19 cellular contexts compared by ENCODE assay signal in genomic region chr10:33676606-33677005, GRCh38.
"Had no signal": no experiment of that assay in that cellular context is flagged by ENCODE, and none has a peak within 500 bp of the region (broad histone marks: within the 10 kb centered on the region; RNA-seq: fewer than 3 reads in every experiment).

No MANE protein-coding gene starts in this region.

- FAIRE-seq: K562 had no signal

- H3K36me3 ChIP-seq: ascending aorta had no signal

- H3K4me3 ChIP-seq: ascending aorta, K562 had no signal

- H3K27me3 ChIP-seq: ascending aorta had no signal

- H3K27ac ChIP-seq: ascending aorta had no signal

- ATAC-seq: activated CD4-positive, CD25-positive, alpha-beta regulatory T cell treated with anti-CD3 and anti-CD28 coated beads, Interleukin-2, amount 50 U/mL, for 24 hours; activated CD8-positive, alpha-beta T cell treated with anti-CD3 and anti-CD28 coated beads, Interleukin-2, amount 10 ng/mL, durations not matched to agents 7 days and 5 days; K562 had no signal

- H3K9me3 ChIP-seq: ascending aorta had no signal

- DNase-seq: activated CD4-positive, alpha-beta T cell treated with anti-CD3 and anti-CD28 coated beads for 48 hours; activated CD4-positive, alpha-beta T cell treated with anti-CD3 and anti-CD28 coated beads, Interleukin-2, amount 50 U/mL, for 4 hours; activated CD8-positive, alpha-beta memory T cell treated with anti-CD3 and anti-CD28 coated beads, Interleukin-2, amount 50 U/mL, for 48 hours; activated CD8-positive, alpha-beta T cell treated with anti-CD3 and anti-CD28 coated beads, Interleukin-2, amount 10 ng/mL, durations not matched to agents 7 days and 5 days; activated naive CD4-positive, alpha-beta T cell treated with anti-CD3 and anti-CD28 coated beads, Interleukin-2, amount 50 U/mL, for 16 hours; activated naive CD8-positive, alpha-beta T cell treated with anti-CD3 and anti-CD28 coated beads, Interleukin-2, amount 10 ng/mL, durations not matched to agents 7 days and 5 days; activated T-cell treated with anti-CD3 and anti-CD28 coated beads, Interleukin-2, amount 50 U/mL, for 1 hour; Karpas-422; MM.1S; NCI-H1105; NCI-H1694 treated with DMSO at 0.1 percent for 48 hours; NCI-H2029 treated with DMSO at 0.1 percent for 48 hours; NCI-H345; NCI-H510A; NCI-H526 treated with DMSO at 0.1 percent for 48 hours; NCI-H82 had no signal
